ENCODE assay signal across 8 cellular contexts in genomic region chr1:40530735-40531380, GRCh38. TPM values are rescaled to one million over a fixed set of nuclear protein-coding genes. Genes with fewer than 3 reads are reported as not detected.
A peak's percentile ranks its signal among the peaks of the same experiment; 100 is the strongest.
DNase-seq lines count a peak whose midpoint lies in the region; ATAC-seq, FAIRE-seq and TF ChIP-seq lines count a peak whose summit lies in the region.

No MANE protein-coding gene starts in this region.

- H4K8ac ChIP-seq in H1 (ENCODE audit: extremely low read depth, insufficient read depth, low read length): peak overlapping the region; percentile 35; the same call in 1 of the 2 replicates

- FAIRE-seq in GM12892 (lab: Jason Lieb, UNC): peak; percentile 70
- no peak for FAIRE-seq in H1 (lab: Jason Lieb, UNC)

- H4K5ac ChIP-seq in H1 (ENCODE audit: insufficient read length, low read depth, low read length): peak overlapping the region; percentile 12

- peaks cover 7 to 17% (median 17%) of the 10 kb centered on the region in 3 donors for H3K36me3 Mint-ChIP-seq in naive thymus-derived CD8-positive, alpha-beta T cell

- H3K4me3 ChIP-seq in OCI-LY3 (ENCODE audit: low read length): peak overlapping the region; percentile 100
- H3K4me3 ChIP-seq in H1 (ENCODE audit: extremely low read depth in 1 of 4, insufficient read depth in 2 of 4, low read depth in 3 of 4, low read length in 4 of 4): peak overlapping the region; percentile 83 to 92 (median 88)

- H3K56ac ChIP-seq in H1 (replicated peaks; ENCODE audit: insufficient read length, low read depth, low read length): peak overlapping the region; percentile 26

- H3K79me2 ChIP-seq in OCI-LY3 (ENCODE audit: low read length): peaks cover 5% of the 10 kb centered on the region; the same call in 1 of the 2 replicates
- 0 out of 4 replicates have a peak, but pooled peaks cover 0 to 2% of the 10 kb centered on the region in 2 experiments for H3K79me2 ChIP-seq in H1 (ENCODE audit: control insufficient read depth in 1 of 2, insufficient read depth in 2 of 2, low read length in 2 of 2)

- WGBS in H1 (ENCODE audit: extremely low coverage in 1 of 2, insufficient coverage in 1 of 2, insufficient read length in 1 of 2, insufficient replicate concordance in 2 of 2, low coverage in 1 of 2, low lambda C conversion rate in 2 of 2, missing lambda C conversion rate in 1 of 2), 2 experiments: 56% methylated on average over 5 of the region's 5 CpGs; no CpG with 5 or more reads in 1 of the 2 experiments

- H3K27me3 ChIP-seq in OCI-LY3 (ENCODE audit: low read depth, low read length) (no peaks in the 10 kb centered on the region), H1 (replicated peaks in 1 of 4; ENCODE audit: control insufficient read depth in 3 of 4, extremely low read depth in 1 of 4, insufficient read depth in 3 of 4, low read length in 3 of 4) (no peaks in the 10 kb centered on the region)

- H2AFZ ChIP-seq in OCI-LY3 (ENCODE audit: low read depth, low read length) (peak overlapping the region; percentile 99), H1 (ENCODE audit: low read length) (peak overlapping the region; percentile 96)

- H3K9me3 ChIP-seq in OCI-LY3 (ENCODE audit: insufficient read depth, low read length): no peaks in the 10 kb centered on the region
- 0 out of 4 replicates have a peak, but pooled peaks cover 0 to 2% of the 10 kb centered on the region in 2 experiments for H3K9me3 ChIP-seq in H1 (ENCODE audit: insufficient read depth in 2 of 2, low read depth in 1 of 2, low read length in 1 of 2)

- no peak for ATAC-seq in naive thymus-derived CD8-positive, alpha-beta T cell

- peak overlapping the region; percentile 65; the same call in 1 of the 2 replicates for H3K18ac ChIP-seq in H1 (ENCODE audit: extremely low read depth, low read length)

- CTCF ChIA-PET in H1 (lab: Charles Lee; ENCODE audit: partially characterized antibody): no interaction called here

- H2AK5ac ChIP-seq in H1 (ENCODE audit: low read depth, low read length): no peak overlapping the region

- no peak overlapping the region for H3K4ac ChIP-seq in H1 (replicated peaks; ENCODE audit: insufficient read length, low read depth, low read length)

- H4K20me1 ChIP-seq in OCI-LY3 (ENCODE audit: insufficient read depth, low read length): no peaks in the 10 kb centered on the region
- no peaks in the 10 kb centered on the region for H4K20me1 ChIP-seq in H1 (replicated peaks in 1 of 2; ENCODE audit: control insufficient read depth in 1 of 2, insufficient read depth in 2 of 2, low read length in 2 of 2)

- POLR2A ChIA-PET in H1 (lab: Charles Lee; ENCODE audit: partially characterized antibody): interaction anchor here (0.9 to 1.9 kb wide), 6 partner anchors 13 to 80 kb away, joined by 3 to 6 read pairs (median 4); partner anchors contain the start of genes EXO5, ZFP69 and ZFP69B
- POLR2A ChIA-PET in naive thymus-derived CD8-positive, alpha-beta T cell (lab: Charles Lee): interaction anchor here (0.9 to 2.5 kb wide), 5 partner anchors 13 to 160 kb away, joined by 3 to 16 read pairs (median 8); partner anchors contain the start of genes EXO5, NFYC and ZFP69B

- no peak overlapping the region for H2BK20ac ChIP-seq in H1 (ENCODE audit: low read length)

- H3K27ac Mint-ChIP-seq in naive thymus-derived CD8-positive, alpha-beta T cell: peak overlapping the region; percentile 89 to 99 (median 96)

- peak overlapping the region; percentile 44 for H4K91ac ChIP-seq in H1 (replicated peaks; ENCODE audit: insufficient read length, low read length)

- no peak for TF ChIP-seq CTCF in 22Rv1 (IDR thresholded peaks at IDR 0.05)
- no peak for TF ChIP-seq CTCF in OCI-LY3 (IDR thresholded peaks at IDR 0.05; ENCODE audit: low read depth, low read length)
- TF ChIP-seq CTCF in H1 (IDR thresholded peaks at IDR 0.05; ENCODE audit: control extremely low read depth in 1 of 3, insufficient read depth in 1 of 3, low read depth in 1 of 3, low read length in 3 of 3): no peak

- H3K4me1 ChIP-seq in OCI-LY3 (ENCODE audit: low read length) (peaks cover 16% of the 10 kb centered on the region), H1 (replicated peaks in 1 of 4; ENCODE audit: control insufficient read depth in 3 of 4, insufficient read depth in 4 of 4, low read length in 3 of 4) (no peaks in the 10 kb centered on the region)

- H3K4me1 Mint-ChIP-seq in naive thymus-derived CD8-positive, alpha-beta T cell: peaks cover 17 to 29% (median 25%) of the 10 kb centered on the region in 4 donors

- H2BK15ac ChIP-seq in H1 (ENCODE audit: low read length): no peak overlapping the region

- no peak for TF ChIP-seq POLR2A in GM12892 (IDR thresholded peaks at IDR 0.05; ENCODE audit: low read depth, low read length)
- no peak for TF ChIP-seq POLR2A in H1 (IDR thresholded peaks at IDR 0.05; ENCODE audit: control extremely low read depth in 1 of 2, low read depth in 2 of 2, low read length in 2 of 2)

- H3K9ac ChIP-seq in OCI-LY3 (ENCODE audit: low read length): peak overlapping the region; percentile 84
- peak overlapping the region; percentile 71 to 79 (median 76) for H3K9ac ChIP-seq in H1 (replicated peaks in 1 of 4; ENCODE audit: extremely low read depth in 1 of 4, low read depth in 3 of 4, low read length in 3 of 4)

- peak overlapping the region; percentile 78 for H3K27ac ChIP-seq in 22Rv1
- H3K27ac ChIP-seq in OCI-LY3 (ENCODE audit: low read length): peak overlapping the region; percentile 24; the same call in 1 of the 2 replicates
- H3K27ac ChIP-seq in H1 (ENCODE audit: low read depth, low read length): peak overlapping the region; percentile 78

- DNase-seq in GM12892 (ENCODE audit: insufficient read length) (no peak), H1 (ENCODE audit: low read depth in 1 of 2, low spot score in 2 of 2) (no peak), kidney glomerular epithelial cell (lab: John Stamatoyannopoulos, UW) (no peak), mesenteric fat pad (ENCODE audit: low spot score) (no peak), NCI-H226 (no peak)
- DNase-seq in naive thymus-derived CD8-positive, alpha-beta T cell: no peak

- peak overlapping the region; percentile 95 to 99 (median 99) for H3K4me3 Mint-ChIP-seq in naive thymus-derived CD8-positive, alpha-beta T cell

- no peak overlapping the region for H3K14ac ChIP-seq in H1 (ENCODE audit: insufficient read length)

- no peak overlapping the region for H2BK120ac ChIP-seq in H1 (replicated peaks; ENCODE audit: low read depth, low read length)

- no peak for TF ChIP-seq RAD21 in H1 (IDR thresholded peaks at IDR 0.05 in 1 of 2, conservative IDR thresholded peaks at IDR 0.05 in 1 of 2; ENCODE audit: low read depth in 2 of 2, low read length in 2 of 2)

- peaks cover 0 to 23% (median 16%) of the 10 kb centered on the region in 9 donors for H3K9me3 Mint-ChIP-seq in naive thymus-derived CD8-positive, alpha-beta T cell

- H3K27me3 Mint-ChIP-seq in naive thymus-derived CD8-positive, alpha-beta T cell: peaks cover 0 to 18% (median 7%) of the 10 kb centered on the region in 5 donors

- H2BK5ac ChIP-seq in H1 (ENCODE audit: low read depth, low read length): peak overlapping the region; percentile 50

- no peak overlapping the region for H3K23ac ChIP-seq in H1 (ENCODE audit: insufficient read length)

- H3K36me3 ChIP-seq in OCI-LY3 (replicated peaks; ENCODE audit: low read depth, low read length) (peaks cover 8% of the 10 kb centered on the region), H1 (ENCODE audit: control insufficient read depth in 2 of 4, insufficient read depth in 4 of 4, low read length in 3 of 4) (no peaks in the 10 kb centered on the region)

- H3K23me2 ChIP-seq in H1 (ENCODE audit: low read depth, low read length): peaks cover 11% of the 10 kb centered on the region

- no peak overlapping the region for H2BK12ac ChIP-seq in H1 (ENCODE audit: low read depth, low read length)

- TF ChIP-seq EP300 in H1 (IDR thresholded peaks at IDR 0.05; ENCODE audit: borderline replicate concordance in 1 of 2, low read depth in 2 of 2, low read length in 2 of 2): no peak

- H3K79me1 ChIP-seq in H1 (ENCODE audit: low read depth, low read length): no peaks in the 10 kb centered on the region

- H3K4me2 ChIP-seq in OCI-LY3 (ENCODE audit: low read length) (peak overlapping the region; percentile 99), H1 (ENCODE audit: insufficient read depth in 1 of 2, low read depth in 2 of 2, low read length in 2 of 2) (peak overlapping the region; percentile 79 to 82)

RNA-seq across cellular contexts. Expression of gene ZNF684, which starts 0.6 kb away (rescaled TPM):
- 4.7 TPM for polyA plus RNA-seq in GM12892 (2012; ENCODE audit: missing spikeins)
- 7.3 and 9.3 TPM in 2 replicates for total RNA-seq in H1 (2021; fragmentation: NEBNext Ultra II Directional; extraction: Animal tissue kit (Norgen Biotek cat#: 25700))
- polyA plus RNA-seq in H1 (2011; rRNA removed): 2.4 and 2.6 TPM in 2 replicates
- polyA plus RNA-seq in H1 (2011; cell fraction: cytosol; rRNA removed): 2.9 TPM
- 2.4 TPM for polyA plus RNA-seq in H1 (2011; cell fraction: nucleus; rRNA removed)
- 3.4 to 5.6 TPM (median 4.6 TPM) in 4 replicates for polyA plus RNA-seq in H1 (2012, experiment 1 of 2)
- polyA plus RNA-seq in H1 (2012, experiment 2 of 2): 1.4 TPM
- 4.9 TPM for polyA plus RNA-seq in H1 (2013, experiment 1 of 2)
- polyA plus RNA-seq in H1 (2013, experiment 2 of 2): 3.6 TPM
- polyA minus RNA-seq in H1 (2011; rRNA and poly(A)+ RNA removed): 3.7 and 9.4 TPM in 2 replicates
- polyA minus RNA-seq in H1 (2011; cell fraction: cytosol; rRNA and poly(A)+ RNA removed): 3.7 TPM
- polyA minus RNA-seq in H1 (2011; cell fraction: nucleus; rRNA and poly(A)+ RNA removed): 12.7 TPM
- 1 to 10 TPM; 5.7 TPM for total RNA-seq in naive thymus-derived CD8-positive, alpha-beta T cell
- 1 to 10 TPM; 3.7 to 5.2 (median 4.2) TPM for polyA plus RNA-seq in naive thymus-derived CD8-positive, alpha-beta T cell
- total RNA-seq in mesenteric fat pad: 3.7 TPM

RNA-seq across cellular contexts. Expression of gene EXO5, which starts 22.3 kb away (rescaled TPM):
- 10.7 TPM for polyA plus RNA-seq in GM12892 (2012; ENCODE audit: missing spikeins)
- 7.7 and 8.5 TPM in 2 replicates for total RNA-seq in H1 (2021; fragmentation: NEBNext Ultra II Directional; extraction: Animal tissue kit (Norgen Biotek cat#: 25700))
- 3.1 and 4.4 TPM in 2 replicates for polyA plus RNA-seq in H1 (2011; rRNA removed)
- 5.3 TPM for polyA plus RNA-seq in H1 (2011; cell fraction: cytosol; rRNA removed)
- polyA plus RNA-seq in H1 (2011; cell fraction: nucleus; rRNA removed): 4.2 TPM
- 6.7 to 8.4 TPM (median 7.5 TPM) in 4 replicates for polyA plus RNA-seq in H1 (2012, experiment 1 of 2)
- polyA plus RNA-seq in H1 (2012, experiment 2 of 2): 2.9 TPM
- 5.8 TPM for polyA plus RNA-seq in H1 (2013, experiment 1 of 2)
- 5.3 TPM for polyA plus RNA-seq in H1 (2013, experiment 2 of 2)
- 6.0 and 7.1 TPM in 2 replicates for polyA minus RNA-seq in H1 (2011; rRNA and poly(A)+ RNA removed)
- 5.9 TPM for polyA minus RNA-seq in H1 (2011; cell fraction: cytosol; rRNA and poly(A)+ RNA removed)
- 10.5 TPM for polyA minus RNA-seq in H1 (2011; cell fraction: nucleus; rRNA and poly(A)+ RNA removed)
- 10 to 100 TPM; 10.8 to 13.3 TPM for total RNA-seq in naive thymus-derived CD8-positive, alpha-beta T cell
- polyA plus RNA-seq in naive thymus-derived CD8-positive, alpha-beta T cell: 1 to 10 TPM; 4.0 to 7.8 (median 4.5) TPM
- 6.3 TPM for total RNA-seq in mesenteric fat pad

RNA-seq across cellular contexts. Expression of gene ZFP69, which starts 53.8 kb away (rescaled TPM):
- polyA plus RNA-seq in GM12892 (2012; ENCODE audit: missing spikeins): 3.1 TPM
- total RNA-seq in H1 (2021; fragmentation: NEBNext Ultra II Directional; extraction: Animal tissue kit (Norgen Biotek cat#: 25700)): 4.3 TPM in 2 replicates
- 0.83 and 1.0 TPM in 2 replicates for polyA plus RNA-seq in H1 (2011; rRNA removed)
- 1.9 TPM for polyA plus RNA-seq in H1 (2011; cell fraction: cytosol; rRNA removed)
- 1.9 TPM for polyA plus RNA-seq in H1 (2011; cell fraction: nucleus; rRNA removed)
- 2.2 to 3.5 TPM (median 2.4 TPM) in 4 replicates for polyA plus RNA-seq in H1 (2012, experiment 1 of 2)
- polyA plus RNA-seq in H1 (2012, experiment 2 of 2): 0.37 TPM
- polyA plus RNA-seq in H1 (2013, experiment 1 of 2): 2.6 TPM
- 2.9 TPM for polyA plus RNA-seq in H1 (2013, experiment 2 of 2)
- 1.6 and 2.7 TPM in 2 replicates for polyA minus RNA-seq in H1 (2011; rRNA and poly(A)+ RNA removed)
- polyA minus RNA-seq in H1 (2011; cell fraction: cytosol; rRNA and poly(A)+ RNA removed): 2.1 TPM
- polyA minus RNA-seq in H1 (2011; cell fraction: nucleus; rRNA and poly(A)+ RNA removed): 3.5 TPM
- total RNA-seq in naive thymus-derived CD8-positive, alpha-beta T cell: 1 to 10 TPM; 3.8 to 4.5 TPM
- polyA plus RNA-seq in naive thymus-derived CD8-positive, alpha-beta T cell: 1 to 10 TPM; 2.9 to 6.6 (median 6.2) TPM
- total RNA-seq in mesenteric fat pad: 3.0 TPM

Comparison
In these comparisons a context has a peak if more than half of its experiments do, and no peak if none do; other contexts are left out.
1. H3K27ac ChIP-seq: peak in every context shown above with its lines; median percentile 78 in 22Rv1; 78 in H1; 24 in OCI-LY3.